16 cellular contexts compared by ENCODE assay signal in the genomic region with DNA sequence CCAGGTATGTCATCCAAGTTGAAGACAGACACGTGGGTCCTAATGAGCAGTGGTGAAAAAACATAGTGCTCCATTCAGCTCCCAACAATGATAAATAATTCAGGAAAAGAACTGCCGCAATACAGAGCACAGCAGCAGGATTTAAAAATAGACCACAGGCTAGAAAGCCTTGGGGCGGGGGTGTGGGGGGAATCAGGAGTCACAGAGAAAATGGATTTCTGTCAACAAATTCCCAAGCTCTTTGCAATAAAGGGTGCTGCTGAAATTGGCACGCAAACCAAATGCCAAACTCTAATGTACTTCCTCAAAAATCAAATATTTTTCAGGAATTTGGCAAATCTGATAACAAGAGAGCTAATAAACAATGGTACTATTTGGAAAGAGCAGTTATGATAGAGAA. TPM values are rescaled to one million over a fixed set of nuclear protein-coding genes. Genes with fewer than 3 reads are reported as not detected.
DNase-seq lines count a peak whose midpoint lies in the region; ATAC-seq and TF ChIP-seq lines count a peak whose summit lies in the region.
"Had no signal": no experiment of that assay in that cellular context is flagged by ENCODE, and none has a peak within 500 bp of the region (broad histone marks: within the 10 kb centered on the region; RNA-seq: fewer than 3 reads in every experiment).

No MANE protein-coding gene starts in this region.

- ATAC-seq in Right ventricle myocardium inferior (peak; percentile 72), HG03442 (IDR thresholded peaks at IDR 0.05; ENCODE audit: unreplicated experiment) (no peak)

- DNase-seq in Right ventricle myocardium inferior (ENCODE audit: missing footprints) (no peak), cardiac septum (ENCODE audit: low spot score) (no peak), epidermal melanocyte (ENCODE audit: insufficient read length, low spot score) (peak; percentile 27), hepatic stellate cell (ENCODE audit: low spot score) (peak; percentile 88), GM10266 (ENCODE audit: extremely low spot score) (no peak), NCI-H1048 (lab: John Stamatoyannopoulos, UW) (no peak), mucosa of gallbladder (ENCODE audit: low spot score) (no peak)
- DNase-seq: activated CD4-positive, alpha-beta T cell treated with anti-CD3 and anti-CD28 coated beads, Interleukin-2, amount 50 U/mL, for 1 hour; activated naive CD4-positive, alpha-beta T cell treated with anti-CD3 and anti-CD28 coated beads, Interleukin-2, amount 50 U/mL, for 16 hours; effector CD8-positive, alpha-beta T cell; NCI-H1105 treated with DMSO at 0.1 percent for 48 hours; NCI-H2171 treated with DMSO at 0.1 percent for 48 hours; NCI-H748 treated with DMSO at 0.1 percent for 48 hours; PC-9; spleen had no signal

- intact Hi-C loops in Right ventricle myocardium inferior (cut with DNase I) (no loop called here), cardiac septum (cut with DNase I) (no loop called here)

- no peak for TF ChIP-seq CTCF in GM10266 (IDR thresholded peaks at IDR 0.05; ENCODE audit: control insufficient read depth, insufficient read depth, low read depth, missing control alignments)

RNA-seq across cellular contexts. Expression of gene R3HDM2, which starts 58.6 kb away (rescaled TPM):
- 56.7 TPM for total RNA-seq in Right ventricle myocardium inferior
- total RNA-seq in cardiac septum, result 77.7 TPM
- total RNA-seq in mucosa of gallbladder, result 73.5 TPM

Comparison
In these comparisons a context has a peak if more than half of its experiments do, and no peak if none do; other contexts are left out.
1. DNase-seq: peak in epidermal melanocyte (single experiment) and hepatic stellate cell (single experiment); none in Right ventricle myocardium inferior (single experiment), cardiac septum (single experiment), GM10266 (single experiment), NCI-H1048 (single experiment) and mucosa of gallbladder (single experiment).